ENCODE assay signal across 21 cellular contexts in the genomic region with DNA sequence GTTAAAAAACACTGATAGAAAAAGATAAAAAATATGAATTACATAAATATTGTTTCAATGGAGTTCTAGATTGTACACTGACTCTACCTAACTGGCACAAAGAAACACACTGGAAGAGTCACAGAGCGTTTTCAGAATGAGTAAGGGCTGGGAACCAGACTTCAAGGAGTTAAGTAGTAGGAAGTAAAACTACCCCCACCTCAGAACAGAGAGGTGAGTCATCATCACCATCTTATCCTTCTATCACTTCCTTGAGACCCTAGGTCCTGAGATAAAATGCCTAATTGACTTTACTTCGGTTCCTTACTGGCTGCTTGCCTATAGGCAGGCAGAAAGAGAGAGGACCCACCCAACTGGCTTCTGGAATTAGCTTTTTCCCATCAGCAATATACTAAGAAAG.
"Had no signal": no experiment of that assay in that cellular context is flagged by ENCODE, and none has a peak within 500 bp of the region (broad histone marks: within the 10 kb centered on the region; RNA-seq: fewer than 3 reads in every experiment).

No MANE protein-coding gene starts in this region.

- FAIRE-seq: small intestine, TTC549 had no signal

- ATAC-seq: activated CD8-positive, alpha-beta memory T cell treated with anti-CD3 and anti-CD28 coated beads, Interleukin-2, amount 10 ng/mL, durations not matched to agents 7 days and 5 days; effector memory CD8-positive, alpha-beta T cell; natural killer cell treated with Interleukin-12 subunit alpha and Interleukin-12 subunit beta and Interleukin-15 and Interleukin-18, amount 100 ng/mL, for 72 hours; right lobe of liver; stimulated activated naive CD8-positive, alpha-beta T cell treated with anti-CD3 and anti-CD28 coated beads, Interleukin-15, amount 100 ng/mL, for 72 hours had no signal

- H3K27ac ChIP-seq: cardiac muscle cell, parathyroid adenoma, right lobe of liver, suprapubic skin, transverse colon had no signal

- H2AFZ ChIP-seq: parathyroid adenoma had no signal

- H3K27me3 ChIP-seq: cardiac muscle cell, right lobe of liver, suprapubic skin, transverse colon had no signal

- H3K79me2 ChIP-seq: parathyroid adenoma had no signal

- H3K9ac ChIP-seq: parathyroid adenoma had no signal

- H3K4me3 ChIP-seq: cardiac muscle cell, right lobe of liver, suprapubic skin, transverse colon had no signal

- DNase-seq: activated B cell treated with CpG ODN at 0.5 μM for 24 hours; activated CD4-positive, alpha-beta memory T cell treated with anti-CD3 and anti-CD28 coated beads for 36 hours; activated CD4-positive, alpha-beta T cell treated with anti-CD3 and anti-CD28 coated beads for 4 hours; activated CD8-positive, alpha-beta memory T cell treated with anti-CD3 and anti-CD28 coated beads, Interleukin-2, amount 10 ng/mL, durations not matched to agents 7 days and 5 days; amniotic stem cell; dermis blood vessel endothelial cell; effector memory CD8-positive, alpha-beta T cell; foreskin fibroblast; glutamatergic neuron; right lobe of liver; small intestine; stimulated activated CD4-positive, alpha-beta T cell treated with anti-CD3 and anti-CD28 coated beads, Interleukin-15, amount 100 ng/mL, for 24 hours; stimulated activated CD4-positive, alpha-beta T cell treated with anti-CD3 and anti-CD28 coated beads, Interleukin-4, amount 100 ng/mL, for 1 hour; stimulated activated naive CD8-positive, alpha-beta T cell treated with anti-CD3 and anti-CD28 coated beads, Interleukin-15, amount 100 ng/mL, for 72 hours; SW 1271; transverse colon had no signal

- H3K36me3 ChIP-seq: cardiac muscle cell, right lobe of liver, suprapubic skin, transverse colon had no signal

- H3K4me1 ChIP-seq: parathyroid adenoma, right lobe of liver, suprapubic skin had no signal

- H3K9me3 ChIP-seq: right lobe of liver, suprapubic skin, transverse colon had no signal
